21 cellular contexts compared by ENCODE assay signal in the genomic region with DNA sequence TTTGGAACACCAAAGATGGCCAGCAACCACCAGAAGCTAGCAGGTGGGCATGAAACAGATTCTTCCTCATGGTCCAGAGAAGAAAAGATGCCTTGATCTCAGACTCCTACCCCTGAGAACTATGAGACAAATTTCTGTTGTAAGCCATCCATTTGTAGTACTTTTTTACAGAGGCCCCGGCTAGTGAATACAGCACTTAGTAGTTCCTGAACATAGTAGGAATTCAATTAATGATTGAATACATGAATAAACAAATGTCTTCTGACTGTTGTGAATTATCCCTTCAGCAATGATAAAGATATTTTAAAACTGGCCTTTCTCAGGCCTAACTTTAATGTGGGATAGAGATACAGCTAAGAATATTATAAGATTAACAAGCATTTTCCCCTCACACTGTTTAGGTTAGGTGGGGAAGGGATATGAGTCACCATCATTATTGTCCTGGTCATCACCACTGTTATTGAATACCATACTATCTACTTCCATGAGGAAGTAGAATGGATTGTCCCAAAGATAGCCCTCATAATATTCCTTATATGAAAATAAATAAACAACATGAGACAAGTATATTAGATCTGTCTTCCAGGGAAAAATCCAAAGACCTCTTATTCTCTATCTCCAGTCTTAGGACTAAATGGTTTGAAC. TPM values are rescaled to one million over a fixed set of nuclear protein-coding genes. Genes with fewer than 3 reads are reported as not detected.
DNase-seq lines count a peak whose midpoint lies in the region; ATAC-seq and TF ChIP-seq lines count a peak whose summit lies in the region.
"Had no signal": no experiment of that assay in that cellular context is flagged by ENCODE, and none has a peak within 500 bp of the region (broad histone marks: within the 10 kb centered on the region; RNA-seq: fewer than 3 reads in every experiment).

No MANE protein-coding gene starts in this region.

- no peak overlapping the region for H3K9ac ChIP-seq in HCT116 (ENCODE audit: low read length)

- in situ Hi-C loops in astrocyte of the spinal cord (cut with HindIII; ENCODE audit: low sequenced_read_pairs): no loop called here

- no peaks in the 10 kb centered on the region for H3K27me3 ChIP-seq in HCT116 (ENCODE audit: insufficient read depth, low read length)
- H3K27me3 ChIP-seq: stomach had no signal

- TF ChIP-seq CTCF in HCT116 (IDR thresholded peaks at IDR 0.05 in 2 of 3, conservative IDR thresholded peaks at IDR 0.05 in 1 of 3; ENCODE audit: borderline replicate concordance in 1 of 3, insufficient read depth in 1 of 3, low read depth in 2 of 3, low read length in 2 of 3) (no peak), astrocyte of the spinal cord (IDR thresholded peaks at IDR 0.05; ENCODE audit: low read depth, low read length) (no peak)

- TF ChIP-seq POLR2A in HCT116 (IDR thresholded peaks at IDR 0.05; ENCODE audit: borderline replicate concordance, extremely low read depth, insufficient read depth, insufficient read length): no peak

- no peak overlapping the region for H3K4me3 ChIP-seq in HCT116 (replicated peaks in 1 of 2; ENCODE audit: low read depth in 1 of 2, low read length in 2 of 2)
- H3K4me3 ChIP-seq in astrocyte of the spinal cord (ENCODE audit: low read depth, low read length): no peak overlapping the region
- H3K4me3 ChIP-seq: PC-9, stomach had no signal

- BruUV-seq in HCT116 (replicated peaks; lab: Mats Ljungman, UMichigan): no TSS peak

- CTCF ChIA-PET in HCT116 (lab: Charles Lee): no interaction called here

- H3K9me2 ChIP-seq in HCT116 (ENCODE audit: insufficient read depth): no peaks in the 10 kb centered on the region

- H3K79me2 ChIP-seq in HCT116 (ENCODE audit: insufficient read depth, low read length): no peaks in the 10 kb centered on the region

- H2AFZ ChIP-seq in HCT116 (ENCODE audit: low read depth, low read length, poor library complexity, severe bottlenecking): no peak overlapping the region
- H2AFZ ChIP-seq: PC-9 had no signal

- peaks cover 0 to 5% of the 10 kb centered on the region in 2 experiments; a peak in 1 of 4 replicates for H3K4me1 ChIP-seq in HCT116 (ENCODE audit: control insufficient read depth in 1 of 2, insufficient read depth in 2 of 2, low read length in 2 of 2)
- H3K4me1 ChIP-seq: stomach had no signal

- no peaks in the 10 kb centered on the region for H4K20me1 ChIP-seq in HCT116 (ENCODE audit: insufficient read depth)

- 0 out of 2 replicates have a peak overlapping the region, but pooled peaks have one; percentile 30 for H3K4me2 ChIP-seq in HCT116 (ENCODE audit: low read length)
- H3K4me2 ChIP-seq: PC-9 had no signal

- H3K36me3 ChIP-seq in HCT116 (ENCODE audit: control insufficient read depth in 1 of 2, insufficient read depth in 2 of 2, low read length in 2 of 2): no peaks in the 10 kb centered on the region
- H3K36me3 ChIP-seq: stomach had no signal

- DNase-seq in AG08396 (ENCODE audit: low spot score) (peak; percentile 31), HCT116 (ENCODE audit: low read depth, low spot score) (no peak), astrocyte of the spinal cord (ENCODE audit: low read depth, low spot score) (peak; percentile 22), glomerular endothelial cell (ENCODE audit: extremely low read depth, low read depth, low spot score) (peak; percentile 25), NCI-H345 treated with DMSO at 0.1 percent for 48 hours (lab: John Stamatoyannopoulos, UW; ENCODE audit: unreplicated experiment) (no peak), NCI-H526 treated with DMSO at 0.1 percent for 48 hours (lab: John Stamatoyannopoulos, UW) (no peak)
- DNase-seq in stimulated activated CD4-positive, alpha-beta T cell treated with anti-CD3 and anti-CD28 coated beads, Interleukin-15, amount 100 ng/mL, for 24 hours: no peak
- DNase-seq: activated CD4-positive, alpha-beta memory T cell treated with anti-CD3 and anti-CD28 coated beads, Interleukin-2, amount 10 ng/mL, durations not matched to agents 7 days and 5 days; cerebellar nuclear complex; H7; islet precursor cell; NCI-H1048; NCI-H2081 treated with DMSO at 0.1 percent for 48 hours; NCI-H69; PC-9; stomach; SW 1271 had no signal

- ATAC-seq in HCT116 (no peak), GM21576 (IDR thresholded peaks at IDR 0.05; ENCODE audit: unreplicated experiment) (no peak)

- RAD21 ChIA-PET in HCT116 (lab: Charles Lee; ENCODE audit: low non-redundant PET in 1 of 2, low total read pairs in 2 of 2, uncharacterized antibody in 2 of 2, unreplicated experiment in 2 of 2): no interaction called here

- no peaks in the 10 kb centered on the region for H3K9me3 ChIP-seq in HCT116 (ENCODE audit: control insufficient read depth in 1 of 2, insufficient read depth in 1 of 2, low read depth in 1 of 2, low read length in 2 of 2)
- H3K9me3 ChIP-seq: stomach had no signal

- H3K27ac ChIP-seq in HCT116 (ENCODE audit: low read depth, low read length): no peak overlapping the region
- H3K27ac ChIP-seq: PC-9, stomach, VCaP had no signal

- POLR2A ChIA-PET in HCT116 (lab: Charles Lee): no interaction called here

- intact Hi-C loops in HCT116 (cut with micrococcal nuclease): no loop called here

- TF ChIP-seq RAD21 in HCT116 (IDR thresholded peaks at IDR 0.05; ENCODE audit: low read depth): no peak

TF ChIP-seq in HCT116, 20 proteins besides CTCF, POLR2A, EP300 and RAD21:
- TF ChIP-seq ELF1 (IDR thresholded peaks at IDR 0.05; ENCODE audit: borderline replicate concordance, low read depth) (no peak), FOSL1 (IDR thresholded peaks at IDR 0.05; ENCODE audit: low read depth) (peak; percentile 10; the same call in 1 of the 2 replicates)

RNA-seq across cellular contexts. Expression of a gene that starts 51.4 kb away (rescaled TPM):
- total RNA-seq in HCT116 (2021; ENCODE audit: unreplicated experiment) (0.30 TPM), glomerular endothelial cell (0.06 TPM in 1 of 2 replicates, not detected in the other)
- polyA plus RNA-seq in HCT116 (2012): 0.05 and 0.07 TPM in 2 replicates
- total RNA-seq: activated T-helper 1 cell treated with anti-CD3 and anti-CD28 coated beads, Interleukin-12 subunit alpha, Interleukin-12 subunit beta, Interleukin-2, Interleukin-4 antibody, amounts not matched to agents 30 ng/mL and 10 ng/mL and 1 ng/mL, durations not matched to agents 14 hours and 24 hours and 36 hours; neural crest cell; stomach had no signal

Comparison
In these comparisons a context has a peak if more than half of its experiments do, and no peak if none do; other contexts are left out.
1. DNase-seq: peak in AG08396 (single experiment), astrocyte of the spinal cord (single experiment) and glomerular endothelial cell (single experiment); none in HCT116 (single experiment), NCI-H345 treated with DMSO at 0.1 percent for 48 hours (single experiment), stimulated activated CD4-positive, alpha-beta T cell treated with anti-CD3 and anti-CD28 coated beads, Interleukin-15, amount 100 ng/mL, for 24 hours (single experiment) and NCI-H526 treated with DMSO at 0.1 percent for 48 hours (single experiment).